ENCODE assay signal across 10 cellular contexts in genomic region chr3:129616713-129617112, GRCh38. TPM values are rescaled to one million over a fixed set of nuclear protein-coding genes. Genes with fewer than 3 reads are reported as not detected.
DNase-seq lines count a peak whose midpoint lies in the region; ATAC-seq and TF ChIP-seq lines count a peak whose summit lies in the region.
"Had no signal": no experiment of that assay in that cellular context is flagged by ENCODE, and none has a peak within 500 bp of the region (broad histone marks: within the 10 kb centered on the region; RNA-seq: fewer than 3 reads in every experiment).

No MANE protein-coding gene starts in this region.

- no peaks in the 10 kb centered on the region for H3K9me3 ChIP-seq in BLaER1

- no peak overlapping the region for H3K4me3 ChIP-seq in BLaER1

- H3K9ac ChIP-seq in BLaER1, result peak overlapping the region; percentile 30; the same call in 1 of the 2 replicates

- H3K27me3 ChIP-seq in BLaER1, result no peaks in the 10 kb centered on the region

- H3K36me3 ChIP-seq in BLaER1, result no peaks in the 10 kb centered on the region

- no peaks in the 10 kb centered on the region for H4K20me1 ChIP-seq in BLaER1

- intact Hi-C loops in head of caudate nucleus (cut with DNase I), result no loop called here

- peak; percentile 36 for ATAC-seq in omental fat pad (ENCODE audit: low FRiP score)

- peak overlapping the region; percentile 92 for H3K27ac ChIP-seq in BLaER1

- H3K4me2 ChIP-seq in BLaER1, result peak overlapping the region; percentile 91

- H3K4me1 ChIP-seq in BLaER1, result peaks cover 95% of the 10 kb centered on the region

- DNase-seq in LHCN-M2 (ENCODE audit: low read depth), result peak; percentile 81
- DNase-seq in fibroblast of gingiva (ENCODE audit: low read depth), result peak; percentile 69
- no peak for DNase-seq in omental fat pad (ENCODE audit: low spot score)
- no peak for DNase-seq in head of caudate nucleus
- no peak for DNase-seq in pons (ENCODE audit: low spot score)
- no peak for DNase-seq in DMS153 treated with DMSO at 0.1 percent for 48 hours (lab: John Stamatoyannopoulos, UW; ENCODE audit: unreplicated experiment)
- DNase-seq in SIG-M5 treated with dmso at 0.1 percent for 504 hours (lab: John Stamatoyannopoulos, UW; ENCODE audit: unreplicated experiment), result no peak
- DNase-seq: activated naive CD4-positive, alpha-beta T cell treated with anti-CD3 and anti-CD28 coated beads, Interleukin-2, amount 50 U/mL, for 16 hours; NCI-H748 treated with DMSO at 0.1 percent for 48 hours had no signal

- TF ChIP-seq CTCF in omental fat pad (IDR thresholded peaks at IDR 0.05), result no peak

RNA-seq across cellular contexts. Expression of gene PLXND1, which starts 10.2 kb away (rescaled TPM):
- total RNA-seq in LHCN-M2 (2014; rRNA removed) (51.3 and 63.2 TPM in 2 replicates), omental fat pad (100 to 1,000 TPM in 3 of 4 donors, 10 to 100 TPM in 1; 82.7 to 364 (median 170) TPM)
- polyA plus RNA-seq in LHCN-M2 (2012), result 73.0 TPM

Comparison
In these comparisons a context has a peak if more than half of its experiments do, and no peak if none do; other contexts are left out.
1. DNase-seq: peak in LHCN-M2 (single experiment) and fibroblast of gingiva (single experiment); none in omental fat pad (single experiment), head of caudate nucleus (0 of 42), pons (single experiment), DMS153 treated with DMSO at 0.1 percent for 48 hours (single experiment) and SIG-M5 treated with dmso at 0.1 percent for 504 hours (single experiment).